24 cellular contexts compared by ENCODE assay signal in the genomic region with DNA sequence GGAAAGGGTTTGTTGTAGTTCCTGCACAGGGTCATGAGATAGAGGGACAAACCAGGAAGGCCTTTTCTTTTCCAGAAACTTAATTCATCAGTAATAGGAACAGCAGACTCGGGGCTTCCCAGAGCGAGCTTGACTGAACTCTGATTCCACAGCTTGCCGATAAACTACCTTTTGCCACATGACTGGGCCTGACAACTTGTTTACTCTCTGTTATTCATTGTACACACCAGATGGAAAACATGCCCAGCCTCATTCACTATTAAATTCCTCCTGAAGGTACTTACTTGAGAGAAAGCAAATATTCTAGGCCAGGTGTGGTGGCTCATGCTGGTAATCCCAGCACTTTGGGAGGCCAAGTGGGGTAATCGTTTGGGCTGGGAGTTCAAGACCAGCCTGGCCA.
"Had no signal": no experiment of that assay in that cellular context is flagged by ENCODE, and none has a peak within 500 bp of the region (broad histone marks: within the 10 kb centered on the region; RNA-seq: fewer than 3 reads in every experiment).

No MANE protein-coding gene starts in this region.

- DNase-seq: activated CD4-positive, alpha-beta T cell treated with anti-CD3 and anti-CD28 coated beads for 4 hours; activated CD8-positive, alpha-beta memory T cell treated with anti-CD3 and anti-CD28 coated beads, Interleukin-2, amount 50 U/mL, for 4 hours; activated CD8-positive, alpha-beta T cell treated with anti-CD3 and anti-CD28 coated beads for 36 hours; activated gamma-delta T cell treated with Interleukin-2 at 50 U/mL for 16 hours; activated naive CD4-positive, alpha-beta T cell treated with anti-CD3 and anti-CD28 coated beads, Interleukin-2, amount 10 ng/mL, durations not matched to agents 7 days and 5 days; activated naive CD8-positive, alpha-beta T cell treated with anti-CD3 and anti-CD28 coated beads for 36 hours; activated T-cell treated with anti-CD3 and anti-CD28 coated beads, Interleukin-2, amount 50 U/mL, for 72 hours; caudate nucleus; Karpas-422; MM.1S; NCI-H1105; NCI-H1436; NCI-H1694 treated with DMSO at 0.1 percent for 48 hours; NCI-H2029 treated with DMSO at 0.1 percent for 48 hours; NCI-H226; NCI-H69; Peyer's patch; SHP77; SW 1271 had no signal

- ATAC-seq: activated CD4-positive, CD25-positive, alpha-beta regulatory T cell treated with anti-CD3 and anti-CD28 coated beads, Interleukin-2, amount 50 U/mL, for 24 hours; activated CD8-positive, alpha-beta T cell treated with anti-CD3 and anti-CD28 coated beads for 36 hours; activated T-cell treated with anti-CD3 and anti-CD28 coated beads, Interleukin-2, amount 50 U/mL, for 72 hours; K562; SK-N-SH treated with all-trans-retinoic acid at 6 μM for 48 hours had no signal

- H3K4me3 ChIP-seq: K562, Peyer's patch, SJSA1 had no signal

- H3K4me1 ChIP-seq: Peyer's patch, SJSA1 had no signal

- H3K27me3 ChIP-seq: Peyer's patch, SJSA1 had no signal

- H3K27ac ChIP-seq: Peyer's patch, RWPE1, SJSA1 had no signal

- H3K36me3 ChIP-seq: Peyer's patch, SJSA1 had no signal
